In the genomic region with DNA sequence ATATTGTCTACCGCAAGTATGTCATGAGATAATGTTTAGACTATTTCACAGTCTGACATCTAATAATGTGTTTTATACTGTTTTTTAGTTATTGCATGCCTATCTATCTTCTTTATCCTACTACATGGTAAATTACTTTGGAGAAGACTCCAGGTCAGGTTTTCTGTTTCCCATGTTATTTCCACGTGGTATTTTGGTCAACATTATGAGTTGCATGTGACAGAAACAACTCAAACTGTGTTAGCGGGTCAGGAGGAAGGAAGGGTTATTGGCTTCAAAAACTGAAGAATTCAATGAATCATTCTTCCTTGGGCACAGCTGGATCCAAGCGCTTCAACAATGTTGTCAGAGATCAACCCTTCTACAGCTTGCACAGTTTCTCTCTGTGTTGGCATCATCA, we compare ENCODE assay signal across 34 cellular contexts.
"Had no signal": no experiment of that assay in that cellular context is flagged by ENCODE, and none has a peak within 500 bp of the region (broad histone marks: within the 10 kb centered on the region; RNA-seq: fewer than 3 reads in every experiment).

No MANE protein-coding gene starts in this region.

- ATAC-seq: activated naive CD4-positive, alpha-beta T cell treated with anti-CD3 and anti-CD28 coated beads, Interleukin-2, amount 50 U/mL, for 72 hours; activated naive CD8-positive, alpha-beta T cell treated with anti-CD3 and anti-CD28 coated beads, Interleukin-2, amount 50 U/mL, for 24 hours; activated T-cell treated with anti-CD3 and anti-CD28 coated beads, Interleukin-2, amount 50 U/mL, for 4 hours; activated T-cell treated with anti-CD3 and anti-CD28 coated beads, Interleukin-2, amount 50 U/mL, for 72 hours; activated T-helper 17 cell treated with anti-CD3 and anti-CD28 coated beads, Interleukin-2, amount 50 U/mL, for 72 hours; body of pancreas had no signal

- H3K27ac ChIP-seq: adrenal gland, ascending aorta, body of pancreas, brain microvascular endothelial cell, breast epithelium, cardiac muscle cell had no signal

- H3K4me3 ChIP-seq: adrenal gland, ascending aorta, body of pancreas, breast epithelium, cardiac muscle cell had no signal

- H3K27me3 ChIP-seq: adrenal gland, ascending aorta, body of pancreas, brain microvascular endothelial cell, breast epithelium, cardiac muscle cell had no signal

- FAIRE-seq: astrocyte, bronchial epithelial cell had no signal

- DNase-seq: activated effector memory CD4-positive, alpha-beta T cell treated with anti-CD3 and anti-CD28 coated beads, Interleukin-2, amount 50 U/mL, for 16 hours; activated effector memory CD4-positive, alpha-beta T cell treated with Interleukin-2 at 50 U/mL for 16 hours; activated gamma-delta T cell; activated gamma-delta T cell treated with Interleukin-2 at 50 U/mL for 16 hours; activated naive CD4-positive, alpha-beta T cell; activated naive CD4-positive, alpha-beta T cell treated with anti-CD3 and anti-CD28 coated beads for 36 hours; activated naive CD4-positive, alpha-beta T cell treated with anti-CD3 and anti-CD28 coated beads, Interleukin-2, amount 10 ng/mL, durations not matched to agents 7 days and 5 days; activated naive CD4-positive, alpha-beta T cell treated with anti-CD3 and anti-CD28 coated beads, Interleukin-2, amount 50 U/mL, for 16 hours; activated naive CD4-positive, alpha-beta T cell treated with Interleukin-2 at 50 U/mL for 16 hours; activated naive CD8-positive, alpha-beta T cell treated with anti-CD3 and anti-CD28 coated beads for 36 hours; activated naive CD8-positive, alpha-beta T cell treated with anti-CD3 and anti-CD28 coated beads, Interleukin-2, amount 10 ng/mL, durations not matched to agents 7 days and 5 days; activated naive CD8-positive, alpha-beta T cell treated with anti-CD3 and anti-CD28 coated beads, Interleukin-2, amount 50 U/mL, for 24 hours; activated T-cell treated with anti-CD3 and anti-CD28 coated beads, Interleukin-2, amount 50 U/mL, for 1 hour; activated T-cell treated with anti-CD3 and anti-CD28 coated beads, Interleukin-2, amount 50 U/mL, for 24 hours; activated T-cell treated with anti-CD3 and anti-CD28 coated beads, Interleukin-2, amount 50 U/mL, for 4 hours; activated T-cell treated with anti-CD3 and anti-CD28 coated beads, Interleukin-2, amount 50 U/mL, for 48 hours; activated T-cell treated with anti-CD3 and anti-CD28 coated beads, Interleukin-2, amount 50 U/mL, for 72 hours; adrenal gland; amniotic stem cell; amygdala; anterior cingulate cortex; aorta; body of pancreas; brain microvascular endothelial cell; caudate nucleus; central memory CD4-positive, alpha-beta T cell; cerebellar nuclear complex had no signal

- H3K9me3 ChIP-seq: adrenal gland, ascending aorta, body of pancreas, breast epithelium had no signal

- H3K4me1 ChIP-seq: adrenal gland, ascending aorta, body of pancreas, breast epithelium had no signal

- H3K36me3 ChIP-seq: adrenal gland, ascending aorta, brain microvascular endothelial cell, breast epithelium, cardiac muscle cell had no signal
